ENCODE assay signal across 7 cellular contexts in genomic region chr10:128695326-128695725, GRCh38.
"Had no signal": no experiment of that assay in that cellular context is flagged by ENCODE, and none has a peak within 500 bp of the region (broad histone marks: within the 10 kb centered on the region; RNA-seq: fewer than 3 reads in every experiment).

No MANE protein-coding gene starts in this region.

- DNase-seq: GM23248, GOT3, H9, HCEC 1CT, KG1 had no signal

- H3K36me3 Mint-ChIP-seq: IgD-negative memory B cell had no signal

- H3K4me3 Mint-ChIP-seq: H9, IgD-negative memory B cell had no signal

- H3K9me3 Mint-ChIP-seq: H9 had no signal

- H3K4me3 ChIP-seq: GM23248 had no signal

- H3K27ac Mint-ChIP-seq: IgD-negative memory B cell had no signal

- H3K27me3 Mint-ChIP-seq: IgD-negative memory B cell had no signal

- H3K27ac ChIP-seq: GM23248, HL-60 had no signal
